8 cellular contexts compared by ENCODE assay signal in the genomic region with DNA sequence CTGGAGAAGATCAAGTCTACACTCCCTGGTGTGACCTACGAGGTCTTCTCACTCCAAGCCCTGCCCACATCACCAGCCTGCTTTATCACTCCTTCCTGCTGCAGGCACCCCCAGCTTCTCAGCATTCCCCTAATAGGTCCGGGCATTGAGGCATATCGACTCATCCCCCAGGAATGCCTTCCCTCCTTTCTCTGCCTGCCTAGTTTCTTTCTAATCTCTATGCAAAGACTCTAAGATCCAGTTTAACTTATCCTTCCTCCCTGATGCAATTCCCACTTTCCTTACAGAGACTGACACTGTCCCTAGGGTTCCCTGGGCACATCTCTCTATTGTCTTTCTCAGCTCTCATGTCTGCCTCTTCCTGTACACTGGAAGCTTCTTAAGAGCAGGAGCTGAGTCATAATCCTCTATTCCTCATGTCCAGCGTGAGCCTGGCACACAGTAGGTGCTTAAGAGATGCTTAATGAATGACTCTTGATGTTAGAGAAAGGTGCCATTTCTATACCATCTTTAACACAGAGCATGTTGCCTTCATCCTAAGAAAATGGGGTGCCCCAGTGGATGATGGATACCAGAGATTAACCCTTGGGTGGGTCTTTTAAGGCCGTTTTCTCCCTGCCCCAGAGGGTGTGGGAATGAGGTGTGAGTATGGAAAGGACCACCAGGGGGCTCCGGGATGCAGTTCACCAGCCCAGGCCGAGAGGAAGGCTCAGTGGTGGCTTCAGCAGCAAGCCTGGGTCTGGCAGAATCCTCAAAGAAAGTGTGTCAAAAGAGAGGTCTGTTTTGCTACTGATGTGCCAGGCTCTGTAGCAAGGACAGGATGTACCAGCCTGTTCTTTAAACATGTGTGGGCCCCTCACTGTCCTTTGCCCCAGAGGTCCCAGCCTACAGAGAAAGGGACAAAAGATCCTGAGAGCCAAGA. TPM values are rescaled to one million over a fixed set of nuclear protein-coding genes. Genes with fewer than 3 reads are reported as not detected.
DNase-seq lines count a peak whose midpoint lies in the region; ATAC-seq and TF ChIP-seq lines count a peak whose summit lies in the region.

No MANE protein-coding gene starts in this region.

- TF ChIP-seq CTCF in GM12874 (IDR thresholded peaks at IDR 0.05; ENCODE audit: insufficient read depth, low read depth, low read length) = peak; percentile 63
- TF ChIP-seq CTCF in stomach (IDR thresholded peaks at IDR 0.05) = peak in 5 of 7 experiments; percentile 52 to 69 (median 62)

- no peaks in the 10 kb centered on the region for H3K9me3 ChIP-seq in ectodermal cell (ENCODE audit: control insufficient read depth, low read length)
- no peaks in the 10 kb centered on the region for H3K9me3 ChIP-seq in mesodermal cell (ENCODE audit: control insufficient read depth, low read length)
- H3K9me3 ChIP-seq in stomach = no peaks in the 10 kb centered on the region

- peak overlapping the region; percentile 88 for H3K27ac ChIP-seq in ACC112 (ENCODE audit: low read depth, low read length)
- H3K27ac ChIP-seq in ectodermal cell (ENCODE audit: insufficient read depth, low read depth, low read length, poor library complexity, severe bottlenecking) = peak overlapping the region; percentile 56
- H3K27ac ChIP-seq in mesodermal cell (ENCODE audit: low read depth, low read length, severe bottlenecking) = peak overlapping the region; percentile 99
- H3K27ac ChIP-seq in stomach = peak overlapping the region; percentile 13 to 97 (median 81)

- no peak for TF ChIP-seq POLR2A in stomach (IDR thresholded peaks at IDR 0.05)

- H3K36me3 ChIP-seq in ACC112 (ENCODE audit: insufficient read depth, low read length) (no peaks in the 10 kb centered on the region), ectodermal cell (ENCODE audit: control insufficient read depth, insufficient read depth, low read length) (no peaks in the 10 kb centered on the region), mesodermal cell (ENCODE audit: control insufficient read depth, insufficient read depth, low read length) (no peaks in the 10 kb centered on the region), stomach (no peaks in the 10 kb centered on the region)

- H3K4me1 ChIP-seq in ACC112 (ENCODE audit: control insufficient read depth, insufficient read depth, low read length, unreplicated experiment) = peaks cover 54% of the 10 kb centered on the region
- H3K4me1 ChIP-seq in ectodermal cell (ENCODE audit: control insufficient read depth, insufficient read depth, low read length) = no peaks in the 10 kb centered on the region
- peaks cover 70% of the 10 kb centered on the region for H3K4me1 ChIP-seq in mesodermal cell (ENCODE audit: control insufficient read depth, insufficient read depth, low read length, poor library complexity, severe bottlenecking)
- H3K4me1 ChIP-seq in stomach = peaks cover 11 to 95% (median 56%) of the 10 kb centered on the region in 4 donors

- DNase-seq in M059J (ENCODE audit: low read depth) = peak; percentile 97
- DNase-seq in SW480 (ENCODE audit: low spot score) = peak; percentile 76
- peak; percentile 57 for DNase-seq in stomach

- no peak for ATAC-seq in HG02623 (IDR thresholded peaks at IDR 0.05; ENCODE audit: unreplicated experiment)

- peak overlapping the region; percentile 48 for H2AFZ ChIP-seq in ACC112 (ENCODE audit: low read length, unreplicated experiment)

- H3K27me3 ChIP-seq in ACC112 (ENCODE audit: insufficient read depth, low read length) = no peaks in the 10 kb centered on the region
- no peaks in the 10 kb centered on the region for H3K27me3 ChIP-seq in ectodermal cell (ENCODE audit: control insufficient read depth, insufficient read depth, low read length, poor library complexity, severe bottlenecking)
- no peaks in the 10 kb centered on the region for H3K27me3 ChIP-seq in stomach

- peaks cover 70% of the 10 kb centered on the region for H3K79me2 ChIP-seq in ACC112 (ENCODE audit: control insufficient read depth, insufficient read depth, low read length, unreplicated experiment)

- peak; percentile 96 for TF ChIP-seq EP300 in stomach (IDR thresholded peaks at IDR 0.05)

- 31 to 37% methylated on average over 6 to 7 of the region's 7 CpGs for WGBS in ectodermal cell, 2 experiments
- WGBS in mesodermal cell (ENCODE audit: insufficient coverage in 2 of 2), 2 experiments = 8 to 9% methylated on average over 5 to 6 of the region's 7 CpGs
- WGBS in stomach, 5 donors = 25 to 39% (median 34%) methylated on average over 7 of the region's 7 CpGs

- H3K4me3 ChIP-seq in ACC112 (ENCODE audit: low read depth, low read length) (peak overlapping the region; percentile 34; the same call in 1 of the 2 replicates), ectodermal cell (ENCODE audit: insufficient read depth, low read depth, low read length) (no peak overlapping the region), mesodermal cell (ENCODE audit: extremely low read depth, insufficient read depth, low read length, poor library complexity, severe bottlenecking) (no peak overlapping the region), stomach (no peak overlapping the region)

- intact Hi-C loops in stomach (cut with DNase I; ENCODE audit: low total_unique reads) = no loop called here

RNA-seq across cellular contexts. Expression of a gene that starts 34.7 kb away (rescaled TPM):
- 38.5 and 46.4 TPM in 2 replicates for total RNA-seq in M059J (2014; rRNA removed; shearing (Covaris generic))
- polyA plus RNA-seq in ectodermal cell (2013, experiment 1 of 4) = 25.2 TPM
- 24.9 TPM for polyA plus RNA-seq in ectodermal cell (2013, experiment 2 of 4)
- polyA plus RNA-seq in ectodermal cell (2013, experiment 3 of 4) = 14.9 TPM
- 16.9 TPM for polyA plus RNA-seq in ectodermal cell (2013, experiment 4 of 4)
- 62.0 TPM for polyA plus RNA-seq in mesodermal cell (2013, experiment 1 of 2)
- polyA plus RNA-seq in mesodermal cell (2013, experiment 2 of 2) = 63.3 TPM
- total RNA-seq in stomach = 100 to 1,000 TPM in 1 of 5 donors, 10 to 100 TPM in 4; 42.9 to 116 (median 54.8) TPM
- 10 to 100 TPM; 18.8 to 31.5 (median 26.3) TPM for polyA plus RNA-seq in stomach
